In genomic region chr12:6569312-6569711, GRCh38 we compare ENCODE assay signal across 11 cellular contexts. TPM values are rescaled to one million over a fixed set of nuclear protein-coding genes. Genes with fewer than 3 reads are reported as not detected.
DNase-seq lines count a peak whose midpoint lies in the region; ATAC-seq and TF ChIP-seq lines count a peak whose summit lies in the region.
"Had no signal": no experiment of that assay in that cellular context is flagged by ENCODE, and none has a peak within 500 bp of the region (broad histone marks: within the 10 kb centered on the region; RNA-seq: fewer than 3 reads in every experiment).

No MANE protein-coding gene starts in this region.

- H3K36me3 ChIP-seq in brain microvascular endothelial cell (replicated peaks), result peaks cover 42% of the 10 kb centered on the region

- peaks cover 70% of the 10 kb centered on the region for H3K36me3 Mint-ChIP-seq in activated CD4-positive, alpha-beta T cell treated with anti-CD3 and anti-CD28 coated beads for 36 hours (ENCODE audit: low read depth)
- peaks cover 98% of the 10 kb centered on the region for H3K36me3 Mint-ChIP-seq in effector memory CD8-positive, alpha-beta T cell (ENCODE audit: insufficient read depth)
- H3K36me3 Mint-ChIP-seq in stimulated activated effector memory CD8-positive, alpha-beta T cell treated with anti-CD3 and anti-CD28 coated beads, Interleukin-12 subunit alpha, Interleukin-12 subunit beta, amount 100 ng/mL, for 72 hours, result peaks cover 99% of the 10 kb centered on the region

- DNase-seq in activated CD4-positive, alpha-beta T cell treated with anti-CD3 and anti-CD28 coated beads for 36 hours, result no peak
- no peak for DNase-seq in activated CD4-positive, alpha-beta T cell treated with anti-CD3 and anti-CD28 coated beads for 4 hours
- peak; percentile 17 for DNase-seq in NCI-H69 (lab: John Stamatoyannopoulos, UW)
- no peak for DNase-seq in effector memory CD8-positive, alpha-beta T cell
- no peak for DNase-seq in stimulated activated effector memory CD8-positive, alpha-beta T cell treated with anti-CD3 and anti-CD28 coated beads, Interleukin-12 subunit alpha, Interleukin-12 subunit beta, amount 100 ng/mL, for 72 hours (ENCODE audit: low spot score in 2 of 2)
- DNase-seq in brain microvascular endothelial cell, result no peak
- no peak for DNase-seq in inferior parietal cortex (ENCODE audit: extremely low spot score)
- DNase-seq: kidney glomerular epithelial cell, NCI-H1105 had no signal

- H3K27ac Mint-ChIP-seq in activated CD4-positive, alpha-beta T cell treated with anti-CD3 and anti-CD28 coated beads for 36 hours, result peak overlapping the region; percentile 42
- H3K27ac Mint-ChIP-seq in effector memory CD8-positive, alpha-beta T cell, result peak overlapping the region; percentile 95 to 99
- no peak overlapping the region for H3K27ac Mint-ChIP-seq in stimulated activated effector memory CD8-positive, alpha-beta T cell treated with anti-CD3 and anti-CD28 coated beads, Interleukin-12 subunit alpha, Interleukin-12 subunit beta, amount 100 ng/mL, for 72 hours

- no peak overlapping the region for H3K27ac ChIP-seq in brain microvascular endothelial cell

- CTCF ChIA-PET in activated CD4-positive, alpha-beta T cell treated with anti-CD3 and anti-CD28 coated beads for 36 hours (lab: Charles Lee), result interaction anchor here (0.6 kb wide), 1 partner anchor 246 kb away, joined by 3 read pairs; no protein-coding TSS in a partner anchor

- H3K4me3 ChIP-seq in brain microvascular endothelial cell (ENCODE audit: low read depth, low read length), result no peak overlapping the region

- ATAC-seq in activated CD4-positive, alpha-beta T cell treated with anti-CD3 and anti-CD28 coated beads for 36 hours, result no peak
- no peak for ATAC-seq in effector memory CD8-positive, alpha-beta T cell (replicated peaks)
- no peak for ATAC-seq in stimulated activated effector memory CD8-positive, alpha-beta T cell treated with anti-CD3 and anti-CD28 coated beads, Interleukin-12 subunit alpha, Interleukin-12 subunit beta, amount 100 ng/mL, for 72 hours
- ATAC-seq in HG03039 (IDR thresholded peaks at IDR 0.05; ENCODE audit: unreplicated experiment), result no peak

- no peaks in the 10 kb centered on the region for H3K27me3 ChIP-seq in brain microvascular endothelial cell (replicated peaks)
- H3K27me3 ChIP-seq: ascending aorta had no signal

- H3K9me3 Mint-ChIP-seq in activated CD4-positive, alpha-beta T cell treated with anti-CD3 and anti-CD28 coated beads for 36 hours (ENCODE audit: low read depth), result no peaks in the 10 kb centered on the region
- H3K9me3 Mint-ChIP-seq in effector memory CD8-positive, alpha-beta T cell, result no peaks in the 10 kb centered on the region
- no peaks in the 10 kb centered on the region for H3K9me3 Mint-ChIP-seq in stimulated activated effector memory CD8-positive, alpha-beta T cell treated with anti-CD3 and anti-CD28 coated beads, Interleukin-12 subunit alpha, Interleukin-12 subunit beta, amount 100 ng/mL, for 72 hours

- intact Hi-C loops in activated CD4-positive, alpha-beta T cell treated with anti-CD3 and anti-CD28 coated beads for 36 hours (cut with DNase I, micrococcal nuclease), result loop anchor here (2.0 to 5.0 kb wide), 2 partner anchors 37 to 118 kb away; partner anchors contain the start of genes CHD4 (in 1 of the 2) and ZNF384 (in 1 of the 2)

- H3K27me3 Mint-ChIP-seq in activated CD4-positive, alpha-beta T cell treated with anti-CD3 and anti-CD28 coated beads for 36 hours, result no peaks in the 10 kb centered on the region
- no peaks in the 10 kb centered on the region for H3K27me3 Mint-ChIP-seq in effector memory CD8-positive, alpha-beta T cell

- H3K4me1 Mint-ChIP-seq in activated CD4-positive, alpha-beta T cell treated with anti-CD3 and anti-CD28 coated beads for 36 hours, result peaks cover 58% of the 10 kb centered on the region
- peaks cover 29 to 31% of the 10 kb centered on the region in 2 donors for H3K4me1 Mint-ChIP-seq in effector memory CD8-positive, alpha-beta T cell (ENCODE audit: low read depth in 2 of 2)
- H3K4me1 Mint-ChIP-seq in stimulated activated effector memory CD8-positive, alpha-beta T cell treated with anti-CD3 and anti-CD28 coated beads, Interleukin-12 subunit alpha, Interleukin-12 subunit beta, amount 100 ng/mL, for 72 hours, result peaks cover 47% of the 10 kb centered on the region

- POLR2A ChIA-PET in activated CD4-positive, alpha-beta T cell treated with anti-CD3 and anti-CD28 coated beads for 36 hours (lab: Charles Lee), result no interaction called here

- peak overlapping the region; percentile 89 for H3K4me3 Mint-ChIP-seq in activated CD4-positive, alpha-beta T cell treated with anti-CD3 and anti-CD28 coated beads for 36 hours
- H3K4me3 Mint-ChIP-seq in effector memory CD8-positive, alpha-beta T cell, result peak overlapping the region; percentile 97 to 98
- H3K4me3 Mint-ChIP-seq in stimulated activated effector memory CD8-positive, alpha-beta T cell treated with anti-CD3 and anti-CD28 coated beads, Interleukin-12 subunit alpha, Interleukin-12 subunit beta, amount 100 ng/mL, for 72 hours, result peak overlapping the region; percentile 99

- TF ChIP-seq CTCF in brain microvascular endothelial cell (IDR thresholded peaks at IDR 0.05; ENCODE audit: low read depth, low read length, missing control alignments), result no peak

- in situ Hi-C loops in brain microvascular endothelial cell (cut with HindIII; ENCODE audit: low pct_ligation_motif_present, low sequenced_read_pairs), result no loop called here

RNA-seq across cellular contexts. Expression of gene NOP2, which starts 1.2 kb away (rescaled TPM):
- total RNA-seq in activated CD4-positive, alpha-beta T cell treated with anti-CD3 and anti-CD28 coated beads for 36 hours, result 10 to 100 TPM; 93.2 to 97.1 TPM

RNA-seq across cellular contexts. Expression of gene IFFO1, which starts 13.5 kb away (rescaled TPM):
- total RNA-seq in activated CD4-positive, alpha-beta T cell treated with anti-CD3 and anti-CD28 coated beads for 36 hours, result 1 to 10 TPM; 8.1 to 8.4 TPM

RNA-seq across cellular contexts. Expression of gene GAPDH, which starts 35.0 kb away (rescaled TPM):
- 1,000 to 10,000 TPM; 7,289 to 9,770 TPM for total RNA-seq in activated CD4-positive, alpha-beta T cell treated with anti-CD3 and anti-CD28 coated beads for 36 hours

RNA-seq across cellular contexts. Expression of gene CHD4, which starts 37.9 kb away (rescaled TPM):
- total RNA-seq in activated CD4-positive, alpha-beta T cell treated with anti-CD3 and anti-CD28 coated beads for 36 hours, result 100 to 1,000 TPM; 279 to 322 TPM
